ENCODE assay signal across 16 cellular contexts in the genomic region with DNA sequence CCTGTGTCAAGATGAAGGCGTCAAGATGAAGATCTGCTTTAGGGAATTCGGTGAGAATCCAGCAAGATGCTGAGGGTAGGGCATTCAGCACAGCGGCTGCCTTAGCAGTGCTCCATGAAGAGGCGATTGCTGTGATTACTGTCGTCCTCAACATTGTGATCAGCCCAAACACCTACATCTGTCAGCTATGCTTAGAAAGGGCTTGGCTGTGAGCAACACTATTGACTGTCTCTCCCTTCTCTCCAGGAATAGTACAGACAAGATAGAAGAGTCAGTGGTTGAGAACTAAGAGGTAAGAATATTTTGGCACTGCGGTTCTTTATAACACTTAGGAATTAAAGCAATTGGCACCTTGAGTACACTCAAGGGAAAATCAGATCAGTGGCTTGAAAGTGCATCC.
DNase-seq lines count a peak whose midpoint lies in the region; ATAC-seq, FAIRE-seq and TF ChIP-seq lines count a peak whose summit lies in the region.
"Had no signal": no experiment of that assay in that cellular context is flagged by ENCODE, and none has a peak within 500 bp of the region (broad histone marks: within the 10 kb centered on the region; RNA-seq: fewer than 3 reads in every experiment).

No MANE protein-coding gene starts in this region.

- no peak overlapping the region for H4K91ac ChIP-seq in H1 (replicated peaks; ENCODE audit: insufficient read length, low read length)

- H4K5ac ChIP-seq in H1 (ENCODE audit: insufficient read length, low read depth, low read length): no peak overlapping the region

- H3K27ac ChIP-seq in H1 (ENCODE audit: low read depth, low read length) (no peak overlapping the region), osteoblast (ENCODE audit: low read depth, low read length) (no peak overlapping the region)
- H3K27ac ChIP-seq: GM23248 had no signal

- H3K23ac ChIP-seq in H1 (ENCODE audit: insufficient read length): no peak overlapping the region

- no peaks in the 10 kb centered on the region for H3K23me2 ChIP-seq in H1 (ENCODE audit: low read depth, low read length)

- H3K4me2 ChIP-seq in H1 (ENCODE audit: insufficient read depth in 1 of 2, low read depth in 2 of 2, low read length in 2 of 2): no peak overlapping the region
- no peak overlapping the region for H3K4me2 ChIP-seq in osteoblast (ENCODE audit: insufficient read depth, low read length)

- H3K4me1 ChIP-seq in H1 (replicated peaks in 1 of 4; ENCODE audit: control insufficient read depth in 3 of 4, insufficient read depth in 4 of 4, low read length in 3 of 4) (peaks cover 3 to 7% (median 4%) of the 10 kb centered on the region in 4 experiments; a peak in 6 of 7 replicates), osteoblast (ENCODE audit: insufficient read depth, low read length) (no peaks in the 10 kb centered on the region)

- no peak for FAIRE-seq in H1 (lab: Jason Lieb, UNC)
- FAIRE-seq: G401.6 had no signal

- H2BK20ac ChIP-seq in H1 (ENCODE audit: low read length): no peak overlapping the region

- no peak overlapping the region for H3K18ac ChIP-seq in H1 (ENCODE audit: extremely low read depth, low read length)

- H3K27me3 ChIP-seq in H1 (replicated peaks in 1 of 4; ENCODE audit: control insufficient read depth in 3 of 4, extremely low read depth in 1 of 4, insufficient read depth in 3 of 4, low read length in 3 of 4) (no peaks in the 10 kb centered on the region), osteoblast (ENCODE audit: insufficient read depth, low read length) (no peaks in the 10 kb centered on the region)

- H3K9me3 Mint-ChIP-seq in activated T-cell treated with anti-CD3 and anti-CD28 coated beads, Interleukin-2, amount 50 U/mL, for 72 hours: no peaks in the 10 kb centered on the region
- H3K9me3 Mint-ChIP-seq: H9 had no signal

- no peak for TF ChIP-seq POLR2A in H1 (IDR thresholded peaks at IDR 0.05; ENCODE audit: control extremely low read depth in 1 of 2, low read depth in 2 of 2, low read length in 2 of 2)

- no peaks in the 10 kb centered on the region for H3K79me1 ChIP-seq in H1 (ENCODE audit: low read depth, low read length)

- TF ChIP-seq EP300 in H1 (IDR thresholded peaks at IDR 0.05; ENCODE audit: borderline replicate concordance in 1 of 2, low read depth in 2 of 2, low read length in 2 of 2): no peak

- H2BK120ac ChIP-seq in H1 (replicated peaks; ENCODE audit: low read depth, low read length): no peak overlapping the region

- no peak overlapping the region for H2AK5ac ChIP-seq in H1 (ENCODE audit: low read depth, low read length)

- no peak overlapping the region for H2BK12ac ChIP-seq in H1 (ENCODE audit: low read depth, low read length)

- H3K79me2 ChIP-seq in H1 (ENCODE audit: control insufficient read depth in 1 of 2, insufficient read depth in 2 of 2, low read length in 2 of 2) (no peaks in the 10 kb centered on the region), osteoblast (ENCODE audit: insufficient read depth, low read length) (no peaks in the 10 kb centered on the region)

- H3K36me3 ChIP-seq in H1 (ENCODE audit: control insufficient read depth in 2 of 4, insufficient read depth in 4 of 4, low read length in 3 of 4): no peaks in the 10 kb centered on the region
- H3K36me3 ChIP-seq in osteoblast (ENCODE audit: insufficient read depth, low read length): no peaks in the 10 kb centered on the region

- CTCF ChIA-PET in H1 (lab: Charles Lee; ENCODE audit: partially characterized antibody): interaction anchor here (1.8 kb wide), 1 partner anchor 14 kb away, joined by 11 read pairs; no protein-coding TSS in a partner anchor

- H2BK15ac ChIP-seq in H1 (ENCODE audit: low read length): no peak overlapping the region

- no peaks in the 10 kb centered on the region for H3K36me3 Mint-ChIP-seq in T-helper 17 cell (ENCODE audit: low read depth)
- no peaks in the 10 kb centered on the region for H3K36me3 Mint-ChIP-seq in activated T-cell treated with anti-CD3 and anti-CD28 coated beads, Interleukin-2, amount 50 U/mL, for 72 hours (ENCODE audit: insufficient read depth in 2 of 2)
- H3K36me3 Mint-ChIP-seq: CD4-positive, alpha-beta memory T cell had no signal

- H3K27ac Mint-ChIP-seq in T-helper 17 cell: peak overlapping the region; percentile 27
- H3K27ac Mint-ChIP-seq in activated T-cell treated with anti-CD3 and anti-CD28 coated beads, Interleukin-2, amount 50 U/mL, for 72 hours: no peak overlapping the region
- H3K27ac Mint-ChIP-seq: H9 had no signal

- H3K9me3 ChIP-seq in T-helper 17 cell (ENCODE audit: control insufficient read depth, low read length, poor library complexity, severe bottlenecking) (no peaks in the 10 kb centered on the region), H1 (ENCODE audit: insufficient read depth in 2 of 2, low read depth in 1 of 2, low read length in 1 of 2) (no peaks in the 10 kb centered on the region), osteoblast (ENCODE audit: low read depth, low read length) (no peaks in the 10 kb centered on the region)

- H3K14ac ChIP-seq in H1 (ENCODE audit: insufficient read length): no peak overlapping the region

- H3K4me3 Mint-ChIP-seq in T-helper 17 cell: no peak overlapping the region
- H3K4me3 Mint-ChIP-seq in activated T-cell treated with anti-CD3 and anti-CD28 coated beads, Interleukin-2, amount 50 U/mL, for 72 hours: no peak overlapping the region
- H3K4me3 Mint-ChIP-seq: CD4-positive, alpha-beta memory T cell; H9 had no signal

- TF ChIP-seq RAD21 in H1 (IDR thresholded peaks at IDR 0.05 in 1 of 2, conservative IDR thresholded peaks at IDR 0.05 in 1 of 2; ENCODE audit: low read depth in 2 of 2, low read length in 2 of 2): no peak

- no peak for ATAC-seq in T-helper 17 cell
- ATAC-seq in activated T-cell treated with anti-CD3 and anti-CD28 coated beads, Interleukin-2, amount 50 U/mL, for 72 hours (replicated peaks in 1 of 2): no peak
- ATAC-seq: HCT116 had no signal

- H4K20me1 ChIP-seq in H1 (replicated peaks in 1 of 2; ENCODE audit: control insufficient read depth in 1 of 2, insufficient read depth in 2 of 2, low read length in 2 of 2): no peaks in the 10 kb centered on the region
- H4K20me1 ChIP-seq in osteoblast (ENCODE audit: insufficient read depth, low read length): no peaks in the 10 kb centered on the region

- DNase-seq in T-helper 17 cell (no peak), H1 (ENCODE audit: low read depth in 1 of 2, low spot score in 2 of 2) (no peak), osteoblast (ENCODE audit: insufficient read length, low spot score, missing footprints) (no peak), SK-N-DZ (ENCODE audit: low spot score) (no peak), NCI-H1436 (lab: John Stamatoyannopoulos, UW) (no peak)
- DNase-seq in activated T-cell treated with anti-CD3 and anti-CD28 coated beads, Interleukin-2, amount 50 U/mL, for 72 hours: no peak
- DNase-seq: C1 segment of cervical spinal cord; Calu3; CD4-positive, alpha-beta memory T cell; COR-L47; DMS53; DMS79 treated with DMSO at 0.1 percent for 48 hours; GM23248; H9 had no signal

- H3K4me1 Mint-ChIP-seq in T-helper 17 cell: peaks cover 3% of the 10 kb centered on the region
- no peaks in the 10 kb centered on the region for H3K4me1 Mint-ChIP-seq in activated T-cell treated with anti-CD3 and anti-CD28 coated beads, Interleukin-2, amount 50 U/mL, for 72 hours (ENCODE audit: low read depth)

- no peak overlapping the region for H3K9ac ChIP-seq in H1 (replicated peaks in 1 of 4; ENCODE audit: extremely low read depth in 1 of 4, low read depth in 3 of 4, low read length in 3 of 4)
- H3K9ac ChIP-seq: GM23248 had no signal

- 94% methylated on average over 6 of the region's 6 CpGs; no CpG with 5 or more reads in 1 of the 2 experiments for WGBS in H1 (ENCODE audit: extremely low coverage in 1 of 2, insufficient coverage in 1 of 2, insufficient read length in 1 of 2, insufficient replicate concordance in 2 of 2, low coverage in 1 of 2, low lambda C conversion rate in 2 of 2, missing lambda C conversion rate in 1 of 2), 2 experiments

- TF ChIP-seq CTCF in H1 (IDR thresholded peaks at IDR 0.05; ENCODE audit: control extremely low read depth in 1 of 3, insufficient read depth in 1 of 3, low read depth in 1 of 3, low read length in 3 of 3): no peak
- TF ChIP-seq CTCF in osteoblast (IDR thresholded peaks at IDR 0.05; ENCODE audit: extremely low read depth, low read depth, low read length): no peak

- H3K4me3 ChIP-seq in H1 (ENCODE audit: extremely low read depth in 1 of 4, insufficient read depth in 2 of 4, low read depth in 3 of 4, low read length in 4 of 4): no peak overlapping the region
- no peak overlapping the region for H3K4me3 ChIP-seq in osteoblast (ENCODE audit: insufficient read depth, low read length)
- H3K4me3 ChIP-seq: GM23248 had no signal

- POLR2A ChIA-PET in H1 (lab: Charles Lee; ENCODE audit: partially characterized antibody): no interaction called here

- no peak overlapping the region for H4K8ac ChIP-seq in H1 (ENCODE audit: extremely low read depth, insufficient read depth, low read length)

- no peak overlapping the region for H3K56ac ChIP-seq in H1 (replicated peaks; ENCODE audit: insufficient read length, low read depth, low read length)

- H2BK5ac ChIP-seq in H1 (ENCODE audit: low read depth, low read length): no peak overlapping the region

- no peaks in the 10 kb centered on the region for H3K27me3 Mint-ChIP-seq in T-helper 17 cell
- no peaks in the 10 kb centered on the region for H3K27me3 Mint-ChIP-seq in activated T-cell treated with anti-CD3 and anti-CD28 coated beads, Interleukin-2, amount 50 U/mL, for 72 hours (ENCODE audit: low read depth)
- H3K27me3 Mint-ChIP-seq: CD4-positive, alpha-beta memory T cell had no signal

- H2AFZ ChIP-seq in H1 (ENCODE audit: low read length) (peak overlapping the region; percentile 49; the same call in 1 of the 2 replicates), osteoblast (ENCODE audit: low read length) (peak overlapping the region; percentile 5)
- H2AFZ ChIP-seq: GM23248 had no signal

- no peak overlapping the region for H3K4ac ChIP-seq in H1 (replicated peaks; ENCODE audit: insufficient read length, low read depth, low read length)

TF ChIP-seq in H1, 55 proteins besides CTCF, POLR2A, EP300 and RAD21:
- no peak for TF ChIP-seq ZNF274 (IDR thresholded peaks at IDR 0.05; ENCODE audit: borderline replicate concordance, extremely low read depth, low read length)
- no peak for TF ChIP-seq YY1 (IDR thresholded peaks at IDR 0.05; ENCODE audit: low read depth, low read length)
- TF ChIP-seq ASH2L (IDR thresholded peaks at IDR 0.05; ENCODE audit: low read length): no peak
- TF ChIP-seq NRF1 (IDR thresholded peaks at IDR 0.05; ENCODE audit: low read depth, low read length): no peak
- TF ChIP-seq BRCA1 (IDR thresholded peaks at IDR 0.05; ENCODE audit: low read depth, low read length): no peak
- no peak for TF ChIP-seq GTF2F1 (IDR thresholded peaks at IDR 0.05; ENCODE audit: borderline replicate concordance, low read depth, low read length)
- TF ChIP-seq SP1 (IDR thresholded peaks at IDR 0.05; ENCODE audit: low read depth, low read length): no peak
